ENCODE assay signal across 8 cellular contexts in the genomic region with DNA sequence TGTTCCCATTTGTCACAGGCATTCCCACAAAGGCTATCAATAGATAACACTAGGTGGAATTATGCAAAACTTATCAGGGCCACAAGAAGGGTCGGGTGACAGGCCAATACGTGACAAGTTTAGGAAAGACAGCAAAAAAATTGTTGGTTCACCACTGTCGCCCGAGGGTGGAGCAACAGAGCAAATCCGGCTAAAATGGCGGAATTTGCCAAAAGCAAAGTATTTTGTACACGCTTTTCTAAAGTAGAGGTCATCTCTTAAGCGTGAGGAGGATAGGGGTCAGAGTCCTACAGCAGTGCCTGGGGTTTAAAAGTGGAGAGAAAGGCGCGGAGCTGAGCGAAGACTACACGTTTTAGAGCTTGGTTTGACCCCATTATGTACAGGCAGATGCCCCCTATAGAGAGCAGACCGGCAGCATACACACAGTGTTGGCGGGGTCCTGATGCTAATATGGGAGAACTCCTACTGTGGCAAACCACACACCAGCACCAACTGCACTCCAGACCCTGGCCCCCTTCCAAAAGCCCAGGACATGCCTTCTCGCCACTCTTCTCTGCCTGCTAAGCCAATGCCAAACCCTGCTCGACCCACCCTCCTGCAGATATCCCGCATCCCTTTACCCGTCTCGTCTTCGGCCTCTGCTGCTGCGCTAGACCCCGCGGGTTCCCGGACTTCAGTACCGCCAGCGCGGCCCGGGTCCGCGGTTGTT. TPM values are rescaled to one million over a fixed set of nuclear protein-coding genes. Genes with fewer than 3 reads are reported as not detected.
DNase-seq lines count a peak whose midpoint lies in the region; TF ChIP-seq lines count a peak whose summit lies in the region.

No MANE protein-coding gene starts in this region.

- H3K36me3 ChIP-seq in endodermal cell (ENCODE audit: control insufficient read depth, insufficient read depth, low read length): peaks cover 48% of the 10 kb centered on the region

- H3K4me3 Mint-ChIP-seq in endodermal cell: peak overlapping the region; percentile 96

- H3K9me3 ChIP-seq in endodermal cell (ENCODE audit: control insufficient read depth, low read length): no peaks in the 10 kb centered on the region

- 0 to 1% methylated on average over 21 to 30 of the region's 30 CpGs for WGBS in endodermal cell (ENCODE audit: insufficient coverage in 1 of 2, insufficient read length in 1 of 2), 2 experiments

- H3K4me1 ChIP-seq in endodermal cell (ENCODE audit: control insufficient read depth, insufficient read depth, low read length): no peaks in the 10 kb centered on the region

- TF ChIP-seq RAD21 in Ishikawa (IDR thresholded peaks at IDR 0.05; ENCODE audit: low read depth): no peak

- H3K27me3 Mint-ChIP-seq in endodermal cell (ENCODE audit: insufficient read depth): no peaks in the 10 kb centered on the region

- peak; percentile 49 for TF ChIP-seq CTCF in endodermal cell (conservative IDR thresholded peaks at IDR 0.05)

- peaks cover 29% of the 10 kb centered on the region for H3K36me3 Mint-ChIP-seq in endodermal cell (ENCODE audit: low read depth)

- peak overlapping the region; percentile 76 for H3K9ac ChIP-seq in endodermal cell (ENCODE audit: extremely low read depth, low read length, poor library complexity, severe bottlenecking)

- H3K4me1 Mint-ChIP-seq in endodermal cell: peaks cover 9% of the 10 kb centered on the region

- H3K27ac ChIP-seq in endodermal cell (ENCODE audit: low read depth, low read length): peak overlapping the region; percentile 63

- H3K4me3 ChIP-seq in endodermal cell (ENCODE audit: low read length): peak overlapping the region; percentile 95

- peak; percentile 41 for DNase-seq in A172 (ENCODE audit: low spot score)
- peak; percentile 54 for DNase-seq in ELR (ENCODE audit: low read depth)
- peak; percentile 33 for DNase-seq in H4 (ENCODE audit: low spot score)
- DNase-seq in T-helper 22 cell (ENCODE audit: low read depth): peak; percentile 7
- peak; percentile 74 for DNase-seq in endodermal cell
- peak; percentile 84 for DNase-seq in myocyte (ENCODE audit: low read depth)
- DNase-seq in kidney glomerular epithelial cell (lab: John Stamatoyannopoulos, UW): no peak

- H3K27ac Mint-ChIP-seq in endodermal cell: peak overlapping the region; percentile 91

- no peaks in the 10 kb centered on the region for H3K27me3 ChIP-seq in endodermal cell (ENCODE audit: control insufficient read depth, insufficient read depth, low read length, poor library complexity, severe bottlenecking)

- TF ChIP-seq EP300 in Ishikawa (IDR thresholded peaks at IDR 0.05; ENCODE audit: borderline replicate concordance): no peak

- no peaks in the 10 kb centered on the region for H3K9me3 Mint-ChIP-seq in endodermal cell

TF ChIP-seq in Ishikawa, 13 proteins besides CTCF, POLR2A, EP300 and RAD21:
- TF ChIP-seq, protein P1, sequence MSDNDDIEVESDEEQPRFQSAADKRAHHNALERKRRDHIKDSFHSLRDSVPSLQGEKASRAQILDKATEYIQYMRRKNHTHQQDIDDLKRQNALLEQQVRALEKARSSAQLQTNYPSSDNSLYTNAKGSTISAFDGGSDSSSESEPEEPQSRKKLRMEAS (IDR thresholded peaks at IDR 0.05): no peak
- TF ChIP-seq YY1 (IDR thresholded peaks at IDR 0.05; ENCODE audit: low read depth) (peak; percentile 80), NFIC (IDR thresholded peaks at IDR 0.05) (peak; percentile 32; the same call in 1 of the 2 replicates)

RNA-seq across cellular contexts. Expression of gene CCNA2, which starts 0.7 kb away (rescaled TPM):
- 139 and 148 TPM in 2 replicates for total RNA-seq in A172 (2014; rRNA removed; shearing (Covaris generic))
- total RNA-seq in H4 (2014; rRNA removed; shearing (Covaris generic)): 119 and 132 TPM in 2 replicates
- total RNA-seq in endodermal cell (10 to 100 TPM; 62.8 to 82.2 TPM), myocyte (1.3 and 1.8 TPM in 2 replicates)
- polyA plus RNA-seq in endodermal cell (2013, experiment 1 of 2): 98.1 TPM
- polyA plus RNA-seq in endodermal cell (2013, experiment 2 of 2): 103 TPM
- 1.0 TPM for polyA plus RNA-seq in myocyte (2012)

RNA-seq across cellular contexts. Expression of gene EXOSC9, which starts 21.8 kb away (rescaled TPM):
- total RNA-seq in A172 (2014; rRNA removed; shearing (Covaris generic)): 85.4 and 87.8 TPM in 2 replicates
- 57.6 and 75.5 TPM in 2 replicates for total RNA-seq in H4 (2014; rRNA removed; shearing (Covaris generic))
- total RNA-seq in endodermal cell: 10 to 100 TPM; 47.9 to 69.0 TPM
- 62.5 TPM for polyA plus RNA-seq in endodermal cell (2013, experiment 1 of 2)
- 58.0 TPM for polyA plus RNA-seq in endodermal cell (2013, experiment 2 of 2)
- total RNA-seq in myocyte: 29.7 and 33.8 TPM in 2 replicates
- 12.4 TPM for polyA plus RNA-seq in myocyte (2012)

RNA-seq across cellular contexts. Expression of gene BBS7, which starts 47.3 kb away (rescaled TPM):
- total RNA-seq in A172 (2014; rRNA removed; shearing (Covaris generic)): 25.6 and 48.4 TPM in 2 replicates
- total RNA-seq in H4 (2014; rRNA removed; shearing (Covaris generic)): 16.5 and 18.0 TPM in 2 replicates
- 10 to 100 TPM; 25.0 to 31.7 TPM for total RNA-seq in endodermal cell
- polyA plus RNA-seq in endodermal cell (2013, experiment 1 of 2): 30.7 TPM
- 26.6 TPM for polyA plus RNA-seq in endodermal cell (2013, experiment 2 of 2)
- 18.5 and 19.8 TPM in 2 replicates for total RNA-seq in myocyte
- polyA plus RNA-seq in myocyte (2012): 9.6 TPM

RNA-seq across cellular contexts. Expression of gene SMIM43, which starts 58.0 kb away (rescaled TPM):
- not detected in 2 replicates for total RNA-seq in A172 (2014; rRNA removed; shearing (Covaris generic))
- not detected in 2 replicates for total RNA-seq in H4 (2014; rRNA removed; shearing (Covaris generic))
- total RNA-seq in endodermal cell: not detected
- 0.39 TPM for polyA plus RNA-seq in endodermal cell (2013, experiment 1 of 2)
- polyA plus RNA-seq in endodermal cell (2013, experiment 2 of 2): not detected
- total RNA-seq in myocyte: 0.36 and 0.99 TPM in 2 replicates
- polyA plus RNA-seq in myocyte (2012): 1.1 TPM

Comparison
In these comparisons a context has a peak if more than half of its experiments do, and no peak if none do; other contexts are left out.
1. RNA of gene CCNA2, which starts 0.7 kb away (total RNA-seq): 139 to 148 TPM in A172, 119 to 132 TPM in H4 and 62.8 to 82.2 TPM in endodermal cell; 1.3 to 1.8 TPM in myocyte; every median in the first group is over 10 times any median in the second.